ENCODE assay signal across 8 cellular contexts in the genomic region with DNA sequence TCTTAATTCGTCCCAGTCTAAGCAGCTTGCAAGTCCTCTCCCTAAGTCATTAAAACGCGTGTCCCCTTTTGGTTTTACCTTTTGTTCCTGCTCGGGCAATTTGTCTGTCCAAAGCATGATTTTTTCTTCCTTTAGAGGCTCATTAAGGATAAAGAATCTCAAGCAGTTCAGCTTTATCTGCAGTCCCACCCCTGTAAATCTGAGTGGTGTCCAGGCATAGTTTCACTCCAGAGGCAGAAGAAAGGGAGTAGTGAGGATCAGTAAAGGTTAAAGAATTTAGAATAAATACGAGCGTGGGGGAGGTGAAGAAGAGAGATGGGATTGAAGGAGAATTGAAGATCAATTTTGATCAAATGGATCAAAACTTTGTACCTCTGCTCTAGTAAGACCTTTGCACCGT. TPM values are rescaled to one million over a fixed set of nuclear protein-coding genes. Genes with fewer than 3 reads are reported as not detected.
DNase-seq lines count a peak whose midpoint lies in the region; ATAC-seq and TF ChIP-seq lines count a peak whose summit lies in the region.

No MANE protein-coding gene starts in this region.

- H3K27ac Mint-ChIP-seq in activated CD8-positive, alpha-beta T cell treated with anti-CD3 and anti-CD28 coated beads, Interleukin-2, amount 10 ng/mL, durations not matched to agents 7 days and 5 days, result peak overlapping the region; percentile 86
- peak overlapping the region; percentile 96 for H3K27ac Mint-ChIP-seq in stimulated activated effector memory CD8-positive, alpha-beta T cell treated with anti-CD3 and anti-CD28 coated beads, Interleukin-12 subunit alpha, Interleukin-12 subunit beta, amount 100 ng/mL, for 72 hours

- H3K27me3 Mint-ChIP-seq in activated CD8-positive, alpha-beta T cell treated with anti-CD3 and anti-CD28 coated beads, Interleukin-2, amount 10 ng/mL, durations not matched to agents 7 days and 5 days (ENCODE audit: low read depth), result peaks cover 2% of the 10 kb centered on the region

- DNase-seq in HFF-Myc (ENCODE audit: extremely low read depth, low read depth) (no peak), iPS DF 6.9 (ENCODE audit: low read depth, low spot score) (no peak), RKO (ENCODE audit: low spot score) (no peak), kidney glomerular epithelial cell (lab: John Stamatoyannopoulos, UW) (no peak)
- no peak for DNase-seq in activated CD8-positive, alpha-beta T cell treated with anti-CD3 and anti-CD28 coated beads, Interleukin-2, amount 10 ng/mL, durations not matched to agents 7 days and 5 days
- DNase-seq in stimulated activated effector memory CD8-positive, alpha-beta T cell treated with anti-CD3 and anti-CD28 coated beads, Interleukin-12 subunit alpha, Interleukin-12 subunit beta, amount 100 ng/mL, for 72 hours (ENCODE audit: low spot score in 2 of 2), result no peak

- ATAC-seq in activated CD8-positive, alpha-beta T cell treated with anti-CD3 and anti-CD28 coated beads, Interleukin-2, amount 10 ng/mL, durations not matched to agents 7 days and 5 days, result no peak
- no peak for ATAC-seq in stimulated activated effector memory CD8-positive, alpha-beta T cell treated with anti-CD3 and anti-CD28 coated beads, Interleukin-12 subunit alpha, Interleukin-12 subunit beta, amount 100 ng/mL, for 72 hours
- ATAC-seq in activated CD4-positive, CD25-positive, alpha-beta regulatory T cell treated with anti-CD3 and anti-CD28 coated beads, Interleukin-2, amount 50 U/mL, for 24 hours, result no peak
- no peak for ATAC-seq in HG03135 (IDR thresholded peaks at IDR 0.05; ENCODE audit: unreplicated experiment)

- peaks cover 46% of the 10 kb centered on the region for H3K4me1 Mint-ChIP-seq in activated CD8-positive, alpha-beta T cell treated with anti-CD3 and anti-CD28 coated beads, Interleukin-2, amount 10 ng/mL, durations not matched to agents 7 days and 5 days (ENCODE audit: low read depth)
- peaks cover 67% of the 10 kb centered on the region for H3K4me1 Mint-ChIP-seq in stimulated activated effector memory CD8-positive, alpha-beta T cell treated with anti-CD3 and anti-CD28 coated beads, Interleukin-12 subunit alpha, Interleukin-12 subunit beta, amount 100 ng/mL, for 72 hours

- no peak overlapping the region for H3K27ac ChIP-seq in iPS DF 6.9 (ENCODE audit: low read length)

- no peaks in the 10 kb centered on the region for H3K27me3 ChIP-seq in iPS DF 6.9 (ENCODE audit: control insufficient read depth, insufficient read depth, low read length)

- H3K4me3 ChIP-seq in HFF-Myc (replicated peaks; ENCODE audit: low read depth, low read length) (peak overlapping the region; percentile 83), iPS DF 6.9 (ENCODE audit: low read length) (peak overlapping the region; percentile 67; the same call in 1 of the 2 replicates)

- no peak for TF ChIP-seq CTCF in HFF-Myc (IDR thresholded peaks at IDR 0.05; ENCODE audit: low read depth, low read length, missing control alignments)

- WGBS in iPS DF 6.9 (ENCODE audit: insufficient coverage, insufficient read length), result 100% methylated on average over 2 of the region's 7 CpGs

- H3K4me1 ChIP-seq in iPS DF 6.9 (ENCODE audit: control insufficient read depth, insufficient read depth, low read length), result no peaks in the 10 kb centered on the region; the same call in 1 of the 2 replicates

- H3K36me3 ChIP-seq in iPS DF 6.9 (ENCODE audit: control insufficient read depth, insufficient read depth, low read length), result peaks cover 13% of the 10 kb centered on the region; the same call in 1 of the 2 replicates

- POLR2A ChIA-PET in activated CD8-positive, alpha-beta T cell treated with anti-CD3 and anti-CD28 coated beads, Interleukin-2, amount 10 ng/mL, durations not matched to agents 7 days and 5 days (lab: Charles Lee), result interaction anchor here (0.7 to 1.5 kb wide), 5 partner anchors 12 to 478 kb away, joined by 3 to 5 read pairs (median 4); no protein-coding TSS in a partner anchor

- H3K4me3 Mint-ChIP-seq in activated CD8-positive, alpha-beta T cell treated with anti-CD3 and anti-CD28 coated beads, Interleukin-2, amount 10 ng/mL, durations not matched to agents 7 days and 5 days, result peak overlapping the region; percentile 95
- peak overlapping the region; percentile 98 for H3K4me3 Mint-ChIP-seq in stimulated activated effector memory CD8-positive, alpha-beta T cell treated with anti-CD3 and anti-CD28 coated beads, Interleukin-12 subunit alpha, Interleukin-12 subunit beta, amount 100 ng/mL, for 72 hours

- H3K9me3 Mint-ChIP-seq in activated CD8-positive, alpha-beta T cell treated with anti-CD3 and anti-CD28 coated beads, Interleukin-2, amount 10 ng/mL, durations not matched to agents 7 days and 5 days (ENCODE audit: insufficient read depth), result no peaks in the 10 kb centered on the region
- no peaks in the 10 kb centered on the region for H3K9me3 Mint-ChIP-seq in stimulated activated effector memory CD8-positive, alpha-beta T cell treated with anti-CD3 and anti-CD28 coated beads, Interleukin-12 subunit alpha, Interleukin-12 subunit beta, amount 100 ng/mL, for 72 hours

- H3K36me3 Mint-ChIP-seq in activated CD8-positive, alpha-beta T cell treated with anti-CD3 and anti-CD28 coated beads, Interleukin-2, amount 10 ng/mL, durations not matched to agents 7 days and 5 days (ENCODE audit: low read depth), result peaks cover 37% of the 10 kb centered on the region
- peaks cover 36% of the 10 kb centered on the region for H3K36me3 Mint-ChIP-seq in stimulated activated effector memory CD8-positive, alpha-beta T cell treated with anti-CD3 and anti-CD28 coated beads, Interleukin-12 subunit alpha, Interleukin-12 subunit beta, amount 100 ng/mL, for 72 hours

- CTCF ChIA-PET in activated CD8-positive, alpha-beta T cell treated with anti-CD3 and anti-CD28 coated beads, Interleukin-2, amount 10 ng/mL, durations not matched to agents 7 days and 5 days (lab: Charles Lee), result interaction anchor here (0.8 to 3.2 kb wide), 7 partner anchors 10 to 300 kb away, joined by 3 to 24 read pairs (median 4); no protein-coding TSS in a partner anchor

- no peaks in the 10 kb centered on the region for H3K9me3 ChIP-seq in iPS DF 6.9 (ENCODE audit: control insufficient read depth, insufficient read depth, low read length)

RNA-seq across cellular contexts. Expression of a gene that starts 0.9 kb away (rescaled TPM):
- 10 to 100 TPM; 38.2 to 40.2 TPM for total RNA-seq in activated CD8-positive, alpha-beta T cell treated with anti-CD3 and anti-CD28 coated beads, Interleukin-2, amount 10 ng/mL, durations not matched to agents 7 days and 5 days

RNA-seq across cellular contexts. Expression of a gene that starts 39.5 kb away (rescaled TPM):
- total RNA-seq in activated CD8-positive, alpha-beta T cell treated with anti-CD3 and anti-CD28 coated beads, Interleukin-2, amount 10 ng/mL, durations not matched to agents 7 days and 5 days, result not detected
